20 cellular contexts compared by ENCODE assay signal in genomic region chr4:1297023-1297395, GRCh38. TPM values are rescaled to one million over a fixed set of nuclear protein-coding genes. Genes with fewer than 3 reads are reported as not detected.
DNase-seq lines count a peak whose midpoint lies in the region; ATAC-seq and TF ChIP-seq lines count a peak whose summit lies in the region.
"Had no signal": no experiment of that assay in that cellular context is flagged by ENCODE, and none has a peak within 500 bp of the region (broad histone marks: within the 10 kb centered on the region; RNA-seq: fewer than 3 reads in every experiment).

No MANE protein-coding gene starts in this region.

- H4K8ac ChIP-seq in trophoblast cell (ENCODE audit: low read depth, low read length) = no peak overlapping the region

- H3K79me1 ChIP-seq in trophoblast cell (ENCODE audit: low read length) = no peaks in the 10 kb centered on the region

- H2AFZ ChIP-seq in trophoblast cell (ENCODE audit: insufficient read depth, low read length, poor library complexity) = no peak overlapping the region

- no peak overlapping the region for H3K18ac ChIP-seq in trophoblast cell (ENCODE audit: low read length)

- H3K4me1 Mint-ChIP-seq in activated CD4-positive, alpha-beta T cell treated with anti-CD3 and anti-CD28 coated beads for 36 hours = peaks cover 74% of the 10 kb centered on the region
- peaks cover 35% of the 10 kb centered on the region for H3K4me1 Mint-ChIP-seq in HFFc6 (ENCODE audit: low read depth)

- no peak overlapping the region for H3K23ac ChIP-seq in trophoblast cell (ENCODE audit: low read length)

- no peak for TF ChIP-seq CTCF in HFFc6 (IDR thresholded peaks at IDR 0.05)

- H3K4me1 ChIP-seq in trophoblast cell (ENCODE audit: control insufficient read depth in 1 of 2, insufficient read depth in 2 of 2, low read length in 2 of 2) = peaks cover 2 to 3% of the 10 kb centered on the region in 2 experiments
- H3K4me1 ChIP-seq: SJSA1 had no signal

- H3K4ac ChIP-seq in trophoblast cell (ENCODE audit: low read depth, low read length) = peak overlapping the region; percentile 34

- H3K27ac ChIP-seq in epithelial cell of prostate (peak overlapping the region; percentile 37), trophoblast cell (ENCODE audit: low read depth, low read length) (no peak overlapping the region)
- H3K27ac ChIP-seq: 22Rv1, gastroesophageal sphincter, SJSA1 had no signal

- H3K27me3 ChIP-seq in trophoblast cell (ENCODE audit: insufficient read depth, low read length) = no peaks in the 10 kb centered on the region
- H3K27me3 ChIP-seq: gastroesophageal sphincter, SJSA1 had no signal

- peaks cover 46 to 59% of the 10 kb centered on the region in 2 experiments for H3K36me3 ChIP-seq in trophoblast cell (ENCODE audit: control insufficient read depth in 1 of 2, insufficient read depth in 2 of 2, low read length in 2 of 2)

- DNase-seq in activated CD4-positive, alpha-beta T cell treated with anti-CD3 and anti-CD28 coated beads for 36 hours = no peak
- no peak for DNase-seq in activated CD4-positive, alpha-beta T cell treated with anti-CD3 and anti-CD28 coated beads, Interleukin-2, amount 50 U/mL, for 4 hours
- DNase-seq in HFFc6 (no peak), epithelial cell of prostate (ENCODE audit: low read depth, low spot score) (no peak), trophoblast cell (no peak), DMS 273 treated with DMSO at 0.1 percent for 48 hours (lab: John Stamatoyannopoulos, UW) (no peak), C1 segment of cervical spinal cord (lab: John Stamatoyannopoulos, UW) (no peak)
- DNase-seq: DMS153; Karpas-422; NCI-H1105; NCI-H524 treated with DMSO at 0.1 percent for 48 hours; OCI-M1; stimulated activated CD4-positive, alpha-beta T cell treated with anti-CD3 and anti-CD28 coated beads, Interleukin-4, amount 100 ng/mL, for 4 hours had no signal

- no peak overlapping the region for H3K14ac ChIP-seq in trophoblast cell (ENCODE audit: low read length)

- H3K27me3 Mint-ChIP-seq in activated CD4-positive, alpha-beta T cell treated with anti-CD3 and anti-CD28 coated beads for 36 hours = no peaks in the 10 kb centered on the region
- peaks cover 2% of the 10 kb centered on the region; the same call in 1 of the 2 replicates for H3K27me3 Mint-ChIP-seq in HFFc6 (ENCODE audit: insufficient read depth)
- H3K27me3 Mint-ChIP-seq: activated naive CD4-positive, alpha-beta T cell treated with anti-CD3 and anti-CD28 coated beads, Interleukin-2, amount 50 U/mL, for 24 hours had no signal

- H3K4me3 Mint-ChIP-seq in activated CD4-positive, alpha-beta T cell treated with anti-CD3 and anti-CD28 coated beads for 36 hours = no peak overlapping the region
- no peak overlapping the region for H3K4me3 Mint-ChIP-seq in HFFc6
- H3K4me3 Mint-ChIP-seq: activated naive CD4-positive, alpha-beta T cell treated with anti-CD3 and anti-CD28 coated beads, Interleukin-2, amount 50 U/mL, for 24 hours; T-helper 2 cell treated with Interferon-gamma antibody and Interleukin-4, amounts not matched to agents 5 μg/mL and 100 μg/mL, for 36 hours had no signal

- H2BK120ac ChIP-seq in trophoblast cell (ENCODE audit: insufficient read depth, low read length, poor library complexity) = no peak overlapping the region

- no peak overlapping the region for H4K12ac ChIP-seq in trophoblast cell (ENCODE audit: low read depth, low read length)

- no peak overlapping the region for H2BK5ac ChIP-seq in trophoblast cell (ENCODE audit: low read depth, low read length, poor library complexity)

- no peak for ATAC-seq in activated CD4-positive, alpha-beta T cell treated with anti-CD3 and anti-CD28 coated beads for 36 hours
- ATAC-seq in GM21390 (IDR thresholded peaks at IDR 0.05; ENCODE audit: unreplicated experiment) = no peak
- ATAC-seq: gastroesophageal sphincter had no signal

- H3K27ac Mint-ChIP-seq in activated CD4-positive, alpha-beta T cell treated with anti-CD3 and anti-CD28 coated beads for 36 hours = peak overlapping the region; percentile 65
- H3K27ac Mint-ChIP-seq in HFFc6 = peak overlapping the region; percentile 38; the same call in 1 of the 2 replicates
- H3K27ac Mint-ChIP-seq: activated naive CD4-positive, alpha-beta T cell treated with anti-CD3 and anti-CD28 coated beads, Interleukin-2, amount 50 U/mL, for 24 hours; T-helper 2 cell treated with Interferon-gamma antibody and Interleukin-4, amounts not matched to agents 5 μg/mL and 100 μg/mL, for 36 hours had no signal

- H3K9me3 ChIP-seq in trophoblast cell (ENCODE audit: insufficient read depth, low read depth, low read length) = peaks cover 2% of the 10 kb centered on the region
- H3K9me3 ChIP-seq: gastroesophageal sphincter, SJSA1 had no signal

- CTCF ChIA-PET in activated CD4-positive, alpha-beta T cell treated with anti-CD3 and anti-CD28 coated beads for 36 hours (lab: Charles Lee) = no interaction called here

- no peak overlapping the region for H3K9ac ChIP-seq in trophoblast cell (ENCODE audit: low read length)

- intact Hi-C loops in activated CD4-positive, alpha-beta T cell treated with anti-CD3 and anti-CD28 coated beads for 36 hours (cut with DNase I, micrococcal nuclease) = no loop called here

- no peak overlapping the region for H2BK12ac ChIP-seq in trophoblast cell (ENCODE audit: low read length)

- no peak overlapping the region for H2AK5ac ChIP-seq in trophoblast cell (ENCODE audit: low read length)

- no peaks in the 10 kb centered on the region for H3K9me3 Mint-ChIP-seq in activated CD4-positive, alpha-beta T cell treated with anti-CD3 and anti-CD28 coated beads for 36 hours (ENCODE audit: low read depth)
- H3K9me3 Mint-ChIP-seq in HFFc6 = no peaks in the 10 kb centered on the region
- H3K9me3 Mint-ChIP-seq: activated naive CD4-positive, alpha-beta T cell treated with anti-CD3 and anti-CD28 coated beads, Interleukin-2, amount 50 U/mL, for 24 hours; T-helper 2 cell treated with Interferon-gamma antibody and Interleukin-4, amounts not matched to agents 5 μg/mL and 100 μg/mL, for 36 hours had no signal

- H3K79me2 ChIP-seq in trophoblast cell (ENCODE audit: control insufficient read depth, insufficient read depth, low read length, poor library complexity) = peaks cover 40% of the 10 kb centered on the region

- H3K36me3 Mint-ChIP-seq in activated CD4-positive, alpha-beta T cell treated with anti-CD3 and anti-CD28 coated beads for 36 hours (ENCODE audit: low read depth) = peaks cover 19% of the 10 kb centered on the region
- H3K36me3 Mint-ChIP-seq in HFFc6 (ENCODE audit: low read depth) = peaks cover 20% of the 10 kb centered on the region

- POLR2A ChIA-PET in activated CD4-positive, alpha-beta T cell treated with anti-CD3 and anti-CD28 coated beads for 36 hours (lab: Charles Lee) = no interaction called here

- no CpG with 5 or more reads among the region's 22 CpGs for WGBS in trophoblast cell (ENCODE audit: extremely low coverage, insufficient coverage, insufficient read length)

- no peak overlapping the region for H4K91ac ChIP-seq in trophoblast cell (ENCODE audit: low read depth, low read length)

- no peak overlapping the region for H3K4me2 ChIP-seq in trophoblast cell (ENCODE audit: low read length)

- no peak overlapping the region for H3K4me3 ChIP-seq in trophoblast cell (ENCODE audit: low read depth, low read length)
- H3K4me3 ChIP-seq: gastroesophageal sphincter, SJSA1, skin epidermis had no signal

RNA-seq across cellular contexts. Expression of gene MAEA, which starts 7.3 kb away (rescaled TPM):
- total RNA-seq in activated CD4-positive, alpha-beta T cell treated with anti-CD3 and anti-CD28 coated beads for 36 hours = 10 to 100 TPM; 38.9 to 40.4 TPM
- 10 to 100 TPM; 56.0 to 65.4 (median 60.6) TPM for total RNA-seq in HFFc6 (2021; fragmentation: NEBNext Ultra II Directional; extraction: Animal tissue kit (Norgen Biotek cat#: 25700))
- polyA plus RNA-seq in trophoblast cell (2013) = 58.8 and 59.3 TPM in 2 replicates

RNA-seq across cellular contexts. Expression of gene CTBP1, which starts 48.1 kb away (rescaled TPM):
- total RNA-seq in activated CD4-positive, alpha-beta T cell treated with anti-CD3 and anti-CD28 coated beads for 36 hours = 100 to 1,000 TPM; 152 to 177 TPM
- 100 to 1,000 TPM; 109 to 126 (median 114) TPM for total RNA-seq in HFFc6 (2021; fragmentation: NEBNext Ultra II Directional; extraction: Animal tissue kit (Norgen Biotek cat#: 25700))
- 76.4 and 79.7 TPM in 2 replicates for polyA plus RNA-seq in trophoblast cell (2013)

RNA-seq across cellular contexts. Expression of gene UVSSA, which starts 50.0 kb away (rescaled TPM):
- 10 to 100 TPM; 14.8 to 18.1 TPM for total RNA-seq in activated CD4-positive, alpha-beta T cell treated with anti-CD3 and anti-CD28 coated beads for 36 hours
- 1 to 10 TPM; 7.7 to 9.0 (median 8.7) TPM for total RNA-seq in HFFc6 (2021; fragmentation: NEBNext Ultra II Directional; extraction: Animal tissue kit (Norgen Biotek cat#: 25700))
- 8.1 and 8.5 TPM in 2 replicates for polyA plus RNA-seq in trophoblast cell (2013)
